In the genomic region with DNA sequence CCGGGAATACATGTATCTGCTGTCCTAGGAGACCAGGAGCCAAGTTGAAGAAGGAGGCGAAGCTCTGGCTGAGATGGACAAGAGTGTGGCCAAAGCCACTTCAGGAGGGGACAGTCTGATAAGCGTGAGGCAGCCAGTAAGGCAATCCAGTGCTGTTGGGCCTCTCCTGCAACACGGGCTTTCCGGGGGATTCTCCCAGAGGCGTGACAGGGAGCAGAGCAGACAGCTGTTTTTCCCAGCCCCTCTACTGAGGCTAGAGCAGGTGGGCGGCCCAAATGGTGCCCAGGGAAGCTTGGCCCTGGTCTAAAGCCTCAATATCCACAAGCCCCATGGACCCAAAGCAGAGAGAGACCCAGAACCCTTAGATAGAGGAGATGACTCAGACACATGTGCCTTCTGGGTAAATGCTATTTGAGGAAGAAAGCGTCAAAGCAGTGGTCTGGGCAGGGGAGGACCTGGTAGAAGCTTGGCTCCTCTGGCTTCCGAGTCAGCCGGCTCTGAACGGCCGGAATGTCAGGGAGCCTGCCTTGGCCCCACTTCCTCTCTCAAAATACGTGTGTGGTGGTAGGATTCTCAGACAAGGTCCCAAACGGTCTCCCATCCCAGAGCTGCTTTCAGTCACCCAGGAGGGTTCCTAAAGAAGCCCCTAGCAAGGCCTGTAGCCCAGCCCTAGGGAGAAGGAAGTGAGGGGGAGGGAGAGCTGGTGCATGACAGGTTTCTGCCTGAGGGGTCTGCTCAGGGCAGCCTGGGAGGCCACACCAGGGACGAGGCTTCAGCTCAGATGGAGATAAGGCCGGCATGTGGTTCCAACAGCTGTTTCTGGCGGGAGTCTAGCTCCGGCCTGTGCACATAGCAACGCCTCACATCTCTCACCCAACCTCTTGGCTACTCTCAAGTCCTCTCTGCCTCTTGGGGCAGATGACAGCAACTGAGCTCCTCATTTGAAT, we compare ENCODE assay signal across 10 cellular contexts. TPM values are rescaled to one million over a fixed set of nuclear protein-coding genes. Genes with fewer than 3 reads are reported as not detected.
DNase-seq lines count a peak whose midpoint lies in the region; ATAC-seq, FAIRE-seq and TF ChIP-seq lines count a peak whose summit lies in the region.
"Had no signal": no experiment of that assay in that cellular context is flagged by ENCODE, and none has a peak within 500 bp of the region (broad histone marks: within the 10 kb centered on the region; RNA-seq: fewer than 3 reads in every experiment).

No MANE protein-coding gene starts in this region.

- peak; percentile 69 for ATAC-seq in GM21515 (IDR thresholded peaks at IDR 0.05; ENCODE audit: unreplicated experiment)

- no peak for TF ChIP-seq POLR2A in GM12891 (IDR thresholded peaks at IDR 0.05; ENCODE audit: low read depth, low read length)
- TF ChIP-seq POLR2A in esophagus muscularis mucosa (IDR thresholded peaks at IDR 0.05; ENCODE audit: low read depth) = no peak

- H3K4me1 ChIP-seq in Loucy (ENCODE audit: insufficient read depth, low read length, poor library complexity, severe bottlenecking) (peaks cover 80% of the 10 kb centered on the region), esophagus muscularis mucosa (peaks cover 76 to 82% (median 78%) of the 10 kb centered on the region in 4 donors)

- peak; percentile 50 for DNase-seq in GM12891 (ENCODE audit: insufficient read length, low spot score)
- no peak for DNase-seq in esophagus muscularis mucosa (ENCODE audit: extremely low spot score)
- no peak for DNase-seq in H4 (ENCODE audit: low spot score)
- no peak for DNase-seq in activated CD4-positive, CD25-positive, alpha-beta regulatory T cell (lab: John Stamatoyannopoulos, UW)
- no peak for DNase-seq in activated CD4-positive, alpha-beta T cell treated with anti-CD3 and anti-CD28 coated beads for 1 hour

- H3K9me2 ChIP-seq in Loucy (replicated peaks; ENCODE audit: low read depth, low read length) = no peaks in the 10 kb centered on the region

- no peak overlapping the region for H2AFZ ChIP-seq in Loucy (ENCODE audit: low read length)

- H3K79me2 ChIP-seq in Loucy (ENCODE audit: insufficient read depth, low read length) = peaks cover 34% of the 10 kb centered on the region; the same call in 1 of the 2 replicates

- H3K27ac ChIP-seq in esophagus muscularis mucosa (replicated peaks in 1 of 4) (peak overlapping the region; percentile 53 to 73 (median 60)), temporal lobe (ENCODE audit: low read depth, low read length) (peak overlapping the region; percentile 98)
- H3K27ac ChIP-seq: HL-60 had no signal

- 78% methylated on average over 15 of the region's 19 CpGs for WGBS in esophagus muscularis mucosa

- peaks cover 14% of the 10 kb centered on the region for H3F3A ChIP-seq in Loucy (ENCODE audit: low read depth)

- peak; percentile 79 for FAIRE-seq in GM12891 (lab: Jason Lieb, UNC)
- FAIRE-seq: bronchial epithelial cell had no signal

- H3K36me3 ChIP-seq in Loucy (ENCODE audit: insufficient read depth, low read length) = peaks cover 31% of the 10 kb centered on the region
- H3K36me3 ChIP-seq in esophagus muscularis mucosa = peaks cover 0 to 47% (median 23%) of the 10 kb centered on the region in 4 donors

- H3K9ac ChIP-seq in Loucy (ENCODE audit: low read depth, low read length, poor library complexity, severe bottlenecking) = peak overlapping the region; percentile 72

- intact Hi-C loops in esophagus muscularis mucosa (cut with DNase I) = no loop called here

- TF ChIP-seq EP300 in esophagus muscularis mucosa (IDR thresholded peaks at IDR 0.05) = no peak

- peak overlapping the region; percentile 4 for H3K4me3 ChIP-seq in Loucy (ENCODE audit: low read length, poor library complexity, severe bottlenecking)
- no peak overlapping the region for H3K4me3 ChIP-seq in esophagus muscularis mucosa

- TF ChIP-seq CTCF in Loucy (conservative IDR thresholded peaks at IDR 0.05; ENCODE audit: low read length) (no peak), esophagus muscularis mucosa (IDR thresholded peaks at IDR 0.05) (no peak)

- no peaks in the 10 kb centered on the region for H4K20me1 ChIP-seq in Loucy (ENCODE audit: insufficient read depth, low read length, poor library complexity, severe bottlenecking)

- H3K27me3 ChIP-seq in Loucy (ENCODE audit: insufficient read depth, low read length, poor library complexity, severe bottlenecking) (no peaks in the 10 kb centered on the region), esophagus muscularis mucosa (no peaks in the 10 kb centered on the region)

- H3K4me2 ChIP-seq in Loucy (ENCODE audit: low read depth, low read length, poor library complexity, severe bottlenecking) = peak overlapping the region; percentile 46

- no peaks in the 10 kb centered on the region for H3K9me3 ChIP-seq in Loucy (ENCODE audit: insufficient read depth, low read depth, low read length)
- H3K9me3 ChIP-seq in esophagus muscularis mucosa = no peaks in the 10 kb centered on the region

TF ChIP-seq in GM12891, 5 proteins besides CTCF, POLR2A, EP300 and RAD21:
- TF ChIP-seq POLR2AphosphoS5 (IDR thresholded peaks at IDR 0.05; ENCODE audit: low read depth, low read length) (no peak), SPI1 (IDR thresholded peaks at IDR 0.05; ENCODE audit: low read depth, low read length) (peak; percentile 67), TAF1 (IDR thresholded peaks at IDR 0.05; ENCODE audit: low read depth, low read length) (no peak)
TF ChIP-seq in GM12891: peak in this region for 1.

RNA-seq across cellular contexts. Expression of a gene that starts 28.9 kb away (rescaled TPM):
- polyA plus RNA-seq in GM12891 (2012; ENCODE audit: low read depth, missing spikeins) = 6.4 TPM
- 10 to 100 TPM; 10.8 to 15.8 (median 13.6) TPM for total RNA-seq in esophagus muscularis mucosa
- total RNA-seq in temporal lobe = 33.2 TPM
- 2.4 and 3.4 TPM in 2 replicates for total RNA-seq in H4 (2014; rRNA removed; shearing (Covaris generic))

RNA-seq across cellular contexts. Expression of a gene that starts 50.5 kb away (rescaled TPM):
- 7.0 TPM for polyA plus RNA-seq in GM12891 (2012; ENCODE audit: low read depth, missing spikeins)
- total RNA-seq in esophagus muscularis mucosa = 10 to 100 TPM; 21.6 to 51.1 (median 28.5) TPM
- total RNA-seq in temporal lobe = 46.0 TPM
- total RNA-seq in H4 (2014; rRNA removed; shearing (Covaris generic)) = 3.6 and 5.9 TPM in 2 replicates

RNA-seq across cellular contexts. Expression of a gene that starts 54.1 kb away (rescaled TPM):
- 11.2 TPM for polyA plus RNA-seq in GM12891 (2012; ENCODE audit: low read depth, missing spikeins)
- 10 to 100 TPM; 42.8 to 56.4 (median 51.4) TPM for total RNA-seq in esophagus muscularis mucosa
- total RNA-seq in temporal lobe = 37.9 TPM
- total RNA-seq in H4 (2014; rRNA removed; shearing (Covaris generic)) = 17.9 and 19.2 TPM in 2 replicates
